Comparison of ENCODE assay signal across 1 cellular context in genomic region chr18:8385400-8385799, GRCh38.
TF ChIP-seq lines count a peak whose summit lies in the region.

No MANE protein-coding gene starts in this region.

TF ChIP-seq in WTC11, 78 proteins besides CTCF, POLR2A, EP300 and RAD21 (continued from another document):
- TF ChIP-seq MLX (CRISPR knock-in tag; IDR thresholded peaks at IDR 0.05), result no peak
- no peak for TF ChIP-seq ZNF219 (CRISPR knock-in tag; IDR thresholded peaks at IDR 0.05; ENCODE audit: borderline replicate concordance)
- no peak for TF ChIP-seq ZNF423 (CRISPR knock-in tag; IDR thresholded peaks at IDR 0.05)
- no peak for TF ChIP-seq ZNF263 (CRISPR knock-in tag; IDR thresholded peaks at IDR 0.05; ENCODE audit: low read depth)
- no peak for TF ChIP-seq TEAD4 (CRISPR knock-in tag; IDR thresholded peaks at IDR 0.05)
- no peak for TF ChIP-seq PRRX2 (CRISPR knock-in tag; IDR thresholded peaks at IDR 0.05)
- TF ChIP-seq ZNF416 (CRISPR knock-in tag; IDR thresholded peaks at IDR 0.05), result no peak
- no peak for TF ChIP-seq USF1 (CRISPR knock-in tag; IDR thresholded peaks at IDR 0.05)
- no peak for TF ChIP-seq OVOL2 (CRISPR knock-in tag; IDR thresholded peaks at IDR 0.05; ENCODE audit: borderline replicate concordance)
- TF ChIP-seq ZNF281 (CRISPR knock-in tag; IDR thresholded peaks at IDR 0.05), result no peak
- no peak for TF ChIP-seq ZNF532 (CRISPR knock-in tag; IDR thresholded peaks at IDR 0.05; ENCODE audit: borderline replicate concordance)
- TF ChIP-seq NR1H2 (CRISPR knock-in tag; IDR thresholded peaks at IDR 0.05), result no peak
- no peak for TF ChIP-seq GTF2I (CRISPR knock-in tag; conservative IDR thresholded peaks at IDR 0.05)
